Comparison of ENCODE assay signal across 8 cellular contexts in the genomic region with DNA sequence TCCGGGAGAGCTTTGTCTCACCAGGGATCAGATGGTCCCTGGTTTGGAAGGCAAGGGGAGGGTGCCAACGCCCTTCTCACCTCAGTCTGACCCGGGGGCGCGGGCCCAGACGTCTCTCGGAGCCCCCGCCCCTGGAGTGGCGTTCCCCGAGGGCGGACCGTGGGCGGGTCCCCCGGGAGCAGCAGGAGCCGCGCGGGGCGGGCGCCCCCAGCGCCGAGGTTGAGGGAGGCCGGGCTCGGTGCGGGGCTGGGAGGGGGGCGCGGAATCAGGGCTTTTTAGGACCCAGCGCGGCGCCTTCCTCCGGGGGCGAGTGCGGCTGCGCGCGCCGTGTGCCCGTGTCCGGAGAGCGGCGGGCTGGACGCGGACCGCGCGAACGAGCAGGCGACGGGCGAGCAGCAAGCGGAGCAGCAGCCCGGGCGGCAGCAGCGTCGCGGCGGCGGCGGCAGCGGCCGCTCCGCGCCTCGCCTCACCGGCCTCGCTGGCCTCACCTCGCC. TPM values are rescaled to one million over a fixed set of nuclear protein-coding genes. Genes with fewer than 3 reads are reported as not detected.
DNase-seq lines count a peak whose midpoint lies in the region; ATAC-seq, FAIRE-seq and TF ChIP-seq lines count a peak whose summit lies in the region.

A gene (plus strand): TSS at position 364 of the 494 bp plus-strand sequence. CDS start 1,222 bp downstream, outside the sequence.

- FAIRE-seq in HTR-8/SVneo (lab: Jason Lieb, UNC): peak; percentile 77

- H3K27ac ChIP-seq in foreskin keratinocyte: no peak within 1 kb of the TSS

- no peaks in the 10 kb centered on the region for H3K4me1 ChIP-seq in foreskin keratinocyte

- H3K27me3 ChIP-seq in foreskin keratinocyte: peaks cover 70% of the 10 kb centered on the region

- TF ChIP-seq CTCF in foreskin keratinocyte (conservative IDR thresholded peaks at IDR 0.05): no peak

- DNase-seq in COR-L47 (lab: John Stamatoyannopoulos, UW): peak; percentile 81
- DNase-seq in HTR-8/SVneo (ENCODE audit: insufficient read length, low spot score): peak; percentile 44
- peak; percentile 61 for DNase-seq in SW480 (ENCODE audit: low spot score)
- DNase-seq in foreskin keratinocyte: no peak
- DNase-seq in occipital lobe (lab: John Stamatoyannopoulos, UW): peak; percentile 34
- DNase-seq in central memory CD4-positive, alpha-beta T cell: no peak
- no peak for DNase-seq in stimulated activated naive CD4-positive, alpha-beta T cell treated with Interleukin-2 at 50 U/mL for 16 hours (lab: John Stamatoyannopoulos, UW)

- ATAC-seq in foreskin keratinocyte: peak; percentile 28
- ATAC-seq in GM19035 (IDR thresholded peaks at IDR 0.05; ENCODE audit: unreplicated experiment): no peak

RNA-seq across cellular contexts. Expression of the gene that starts here (rescaled TPM):
- total RNA-seq in foreskin keratinocyte (not detected in 2 replicates), occipital lobe (7.3 TPM)
- polyA plus RNA-seq in foreskin keratinocyte: not detected in 2 replicates

Comparison
In these comparisons a context has a peak if more than half of its experiments do, and no peak if none do; other contexts are left out.
1. Peak in ATAC-seq in foreskin keratinocyte; RNA of the gene not detected or under 1 TPM.
2. DNase-seq: peak in COR-L47 (single experiment), HTR-8/SVneo (single experiment), SW480 (single experiment) and occipital lobe (single experiment); none in foreskin keratinocyte (0 of 2), central memory CD4-positive, alpha-beta T cell (single experiment) and stimulated activated naive CD4-positive, alpha-beta T cell treated with Interleukin-2 at 50 U/mL for 16 hours (single experiment).